In the genomic region with DNA sequence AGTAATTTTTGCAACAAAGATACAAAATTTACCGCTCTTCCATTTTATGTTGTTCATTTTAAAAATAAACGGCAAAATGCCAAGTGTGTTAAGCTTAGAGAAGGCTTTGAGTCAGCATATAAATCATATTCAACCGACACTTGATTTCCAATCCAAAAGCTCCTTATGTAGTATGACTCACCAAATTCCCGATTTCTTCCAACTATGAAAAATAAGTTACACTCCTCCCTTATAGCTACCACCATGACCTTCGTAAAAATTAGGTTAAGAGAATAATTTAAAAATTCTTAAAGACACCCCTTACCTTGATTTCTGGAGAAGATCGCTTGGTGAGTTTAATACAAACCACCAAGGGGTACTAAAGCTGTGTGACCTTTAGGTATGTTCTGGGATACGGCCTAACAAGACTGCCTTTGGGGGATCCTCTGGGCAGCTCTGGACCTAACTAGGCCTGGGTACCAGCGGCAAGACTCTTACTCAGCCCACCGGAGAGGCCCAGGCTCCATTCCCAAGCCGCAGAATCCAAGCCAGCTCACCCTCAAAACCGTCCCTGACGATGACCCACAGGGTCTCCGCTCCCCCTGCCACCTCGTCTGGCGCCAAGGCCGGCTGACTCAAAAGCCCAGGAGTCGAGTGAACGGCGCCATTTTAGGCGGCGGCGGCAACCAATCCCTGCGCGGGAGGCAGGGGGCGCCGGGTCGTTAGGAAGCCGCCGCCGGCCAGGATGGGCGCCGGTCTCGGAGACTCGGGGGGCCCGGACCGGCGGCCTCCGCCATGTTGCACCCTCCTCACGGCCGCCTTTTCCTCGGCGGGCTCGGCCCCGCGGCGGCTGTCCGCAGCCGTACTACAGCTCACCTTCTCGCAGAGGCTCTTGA, we compare ENCODE assay signal across 1 cellular context.
TF ChIP-seq lines count a peak whose summit lies in the region.

No MANE protein-coding gene starts in this region.

TF ChIP-seq in K562, 482 proteins besides CTCF, POLR2A, EP300 and RAD21 (continued from another document):
- TF ChIP-seq UBTF (IDR thresholded peaks at IDR 0.05; ENCODE audit: borderline replicate concordance in 1 of 2, low read depth in 2 of 2, low read length in 2 of 2) (peak in 1 of 2 experiments; percentile 8; a peak in 1 of 4 replicates), GTF2E2 (tag; IDR thresholded peaks at IDR 0.05) (peak; percentile 77; the same call in 1 of the 2 replicates), BRCA1 (IDR thresholded peaks at IDR 0.05) (no peak), BRCA1 (CRISPR knock-in tag; IDR thresholded peaks at IDR 0.05) (0 out of 2 replicates have a peak, but pooled peaks have one; percentile 33), FOXM1 (IDR thresholded peaks at IDR 0.05; ENCODE audit: low read depth) (0 out of 2 replicates have a peak, but pooled peaks have one; percentile 7), FOXM1 (CRISPR knock-in tag; IDR thresholded peaks at IDR 0.05; ENCODE audit: low read depth) (no peak), DPF2 (IDR thresholded peaks at IDR 0.05) (peak; percentile 14; the same call in 1 of the 2 replicates), NR3C1 (CRISPR knock-in tag; IDR thresholded peaks at IDR 0.05) (0 out of 2 replicates have a peak, but pooled peaks have one; percentile 38), HMGN3 (IDR thresholded peaks at IDR 0.05; ENCODE audit: borderline replicate concordance, extremely low read depth, insufficient read length, low read depth, low read length) (peak; percentile 63), MEIS2 (IDR thresholded peaks at IDR 0.05; ENCODE audit: partially characterized antibody) (peak; percentile 81), MAFG (tag; conservative IDR thresholded peaks at IDR 0.05) (peak; percentile 31), ATF1 (CRISPR knock-in tag; IDR thresholded peaks at IDR 0.05) (no peak), ATF1 (tag; IDR thresholded peaks at IDR 0.05) (no peak), MAFK (IDR thresholded peaks at IDR 0.05; ENCODE audit: low read length) (peak; percentile 31; the same call in 1 of the 2 replicates), SIN3B (IDR thresholded peaks at IDR 0.05; ENCODE audit: low read depth) (peak; percentile 61; the same call in 1 of the 2 replicates), SIN3A (IDR thresholded peaks at IDR 0.05; ENCODE audit: borderline replicate concordance in 2 of 2, control insufficient read depth in 1 of 2, low read depth in 2 of 2, low read length in 2 of 2) (peak in 1 of 2 experiments; percentile 22; a peak in 1 of 4 replicates), YY1 (IDR thresholded peaks at IDR 0.05; ENCODE audit: borderline replicate concordance in 1 of 3, control insufficient read depth in 1 of 3, extremely low read depth in 1 of 3, insufficient read depth in 3 of 3, insufficient read length in 1 of 3, insufficient replicate concordance in 2 of 3, low read depth in 1 of 3, low read length in 2 of 3) (peak; percentile 81 to 96 (median 92)), ETV6 (IDR thresholded peaks at IDR 0.05; ENCODE audit: borderline replicate concordance in 1 of 2, low read depth in 2 of 2, low read length in 1 of 2) (no peak), ETV6 (CRISPR knock-in tag; IDR thresholded peaks at IDR 0.05; ENCODE audit: borderline replicate concordance) (no peak), LCOR (CRISPR knock-in tag; IDR thresholded peaks at IDR 0.05) (peak; percentile 45; the same call in 1 of the 2 replicates), L3MBTL2 (IDR thresholded peaks at IDR 0.05) (peak; percentile 70), ID3 (CRISPR knock-in tag; IDR thresholded peaks at IDR 0.05) (no peak), ID3 (tag; IDR thresholded peaks at IDR 0.05) (0 out of 2 replicates have a peak, but pooled peaks have one; percentile 56), PTRF (tag; IDR thresholded peaks at IDR 0.05) (no peak), THAP7 (CRISPR knock-in tag; IDR thresholded peaks at IDR 0.05) (no peak), ZNF644 (tag; IDR thresholded peaks at IDR 0.05; ENCODE audit: low read depth) (0 out of 2 replicates have a peak, but pooled peaks have one; percentile 58), ZBTB8A (IDR thresholded peaks at IDR 0.05; ENCODE audit: partially characterized antibody) (no peak), ZFX (CRISPR knock-in tag; IDR thresholded peaks at IDR 0.05) (peak; percentile 90), CSDE1 (IDR thresholded peaks at IDR 0.05) (no peak)
- TF ChIP-seq, protein P1, sequence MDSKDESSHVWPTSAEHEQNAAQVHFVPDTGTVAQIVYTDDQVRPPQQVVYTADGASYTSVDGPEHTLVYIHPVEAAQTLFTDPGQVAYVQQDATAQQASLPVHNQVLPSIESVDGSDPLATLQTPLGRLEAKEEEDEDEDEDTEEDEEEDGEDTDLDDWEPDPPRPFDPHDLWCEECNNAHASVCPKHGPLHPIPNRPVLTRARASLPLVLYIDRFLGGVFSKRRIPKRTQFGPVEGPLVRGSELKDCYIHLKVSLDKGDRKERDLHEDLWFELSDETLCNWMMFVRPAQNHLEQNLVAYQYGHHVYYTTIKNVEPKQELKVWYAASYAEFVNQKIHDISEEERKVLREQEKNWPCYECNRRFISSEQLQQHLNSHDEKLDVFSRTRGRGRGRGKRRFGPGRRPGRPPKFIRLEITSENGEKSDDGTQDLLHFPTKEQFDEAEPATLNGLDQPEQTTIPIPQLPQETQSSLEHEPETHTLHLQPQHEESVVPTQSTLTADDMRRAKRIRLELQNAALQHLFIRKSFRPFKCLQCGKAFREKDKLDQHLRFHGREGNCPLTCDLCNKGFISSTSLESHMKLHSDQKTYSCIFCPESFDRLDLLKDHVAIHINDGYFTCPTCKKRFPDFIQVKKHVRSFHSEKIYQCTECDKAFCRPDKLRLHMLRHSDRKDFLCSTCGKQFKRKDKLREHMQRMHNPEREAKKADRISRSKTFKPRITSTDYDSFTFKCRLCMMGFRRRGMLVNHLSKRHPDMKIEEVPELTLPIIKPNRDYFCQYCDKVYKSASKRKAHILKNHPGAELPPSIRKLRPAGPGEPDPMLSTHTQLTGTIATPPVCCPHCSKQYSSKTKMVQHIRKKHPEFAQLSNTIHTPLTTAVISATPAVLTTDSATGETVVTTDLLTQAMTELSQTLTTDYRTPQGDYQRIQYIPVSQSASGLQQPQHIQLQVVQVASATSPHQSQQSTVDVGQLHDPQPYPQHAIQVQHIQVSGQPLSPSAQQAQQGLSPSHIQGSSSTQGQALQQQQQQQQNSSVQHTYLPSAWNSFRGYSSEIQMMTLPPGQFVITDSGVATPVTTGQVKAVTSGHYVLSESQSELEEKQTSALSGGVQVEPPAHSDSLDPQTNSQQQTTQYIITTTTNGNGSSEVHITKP (IDR thresholded peaks at IDR 0.05; ENCODE audit: partially characterized antibody): peak; percentile 51
- TF ChIP-seq, protein P2, sequence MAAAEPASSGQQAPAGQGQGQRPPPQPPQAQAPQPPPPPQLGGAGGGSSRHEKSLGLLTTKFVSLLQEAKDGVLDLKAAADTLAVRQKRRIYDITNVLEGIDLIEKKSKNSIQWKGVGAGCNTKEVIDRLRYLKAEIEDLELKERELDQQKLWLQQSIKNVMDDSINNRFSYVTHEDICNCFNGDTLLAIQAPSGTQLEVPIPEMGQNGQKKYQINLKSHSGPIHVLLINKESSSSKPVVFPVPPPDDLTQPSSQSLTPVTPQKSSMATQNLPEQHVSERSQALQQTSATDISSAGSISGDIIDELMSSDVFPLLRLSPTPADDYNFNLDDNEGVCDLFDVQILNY (CRISPR knock-in tag; IDR thresholded peaks at IDR 0.05): 0 out of 2 replicates have a peak, but pooled peaks have one; percentile 6
- TF ChIP-seq, protein P3, sequence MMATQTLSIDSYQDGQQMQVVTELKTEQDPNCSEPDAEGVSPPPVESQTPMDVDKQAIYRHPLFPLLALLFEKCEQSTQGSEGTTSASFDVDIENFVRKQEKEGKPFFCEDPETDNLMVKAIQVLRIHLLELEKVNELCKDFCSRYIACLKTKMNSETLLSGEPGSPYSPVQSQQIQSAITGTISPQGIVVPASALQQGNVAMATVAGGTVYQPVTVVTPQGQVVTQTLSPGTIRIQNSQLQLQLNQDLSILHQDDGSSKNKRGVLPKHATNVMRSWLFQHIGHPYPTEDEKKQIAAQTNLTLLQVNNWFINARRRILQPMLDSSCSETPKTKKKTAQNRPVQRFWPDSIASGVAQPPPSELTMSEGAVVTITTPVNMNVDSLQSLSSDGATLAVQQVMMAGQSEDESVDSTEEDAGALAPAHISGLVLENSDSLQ (IDR thresholded peaks at IDR 0.05): peak; percentile 67
